In the genomic region with DNA sequence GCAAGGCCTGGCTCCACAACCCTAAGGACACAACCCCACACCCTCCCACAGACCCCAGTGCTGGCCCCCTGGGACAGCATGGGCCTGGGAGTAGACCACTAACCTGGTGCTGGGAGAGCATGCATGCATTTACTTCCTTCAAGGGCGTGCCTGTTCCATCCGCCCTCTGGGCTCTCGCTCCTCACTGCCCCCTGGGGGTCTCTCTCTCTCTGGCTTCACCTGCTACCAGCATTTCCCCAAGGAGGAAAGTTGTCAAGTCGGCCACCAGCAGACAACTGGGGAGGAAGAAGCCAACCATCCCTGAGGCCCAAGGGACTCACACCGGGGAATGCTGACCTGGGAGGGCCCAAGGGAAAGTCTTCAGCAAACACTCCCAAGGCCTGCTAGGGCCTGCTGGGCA, we compare ENCODE assay signal across 12 cellular contexts. TPM values are rescaled to one million over a fixed set of nuclear protein-coding genes. Genes with fewer than 3 reads are reported as not detected.
A peak's percentile ranks its signal among the peaks of the same experiment; 100 is the strongest.
DNase-seq lines count a peak whose midpoint lies in the region; ATAC-seq and TF ChIP-seq lines count a peak whose summit lies in the region.
"Had no signal": no experiment of that assay in that cellular context is flagged by ENCODE, and none has a peak within 500 bp of the region (broad histone marks: within the 10 kb centered on the region; RNA-seq: fewer than 3 reads in every experiment).

No MANE protein-coding gene starts in this region.

- ATAC-seq in activated T-helper 17 cell treated with anti-CD3 and anti-CD28 coated beads, Interleukin-2, amount 50 U/mL, for 72 hours (replicated peaks), result no peak
- ATAC-seq in GM18505 (IDR thresholded peaks at IDR 0.05; ENCODE audit: unreplicated experiment) (no peak), HG02981 (IDR thresholded peaks at IDR 0.05; ENCODE audit: unreplicated experiment) (no peak), GM21576 (IDR thresholded peaks at IDR 0.05; ENCODE audit: unreplicated experiment) (no peak)

- in situ Hi-C loops in Caki2 (cut with HindIII; ENCODE audit: low pct_unique_long_range_greater_than_20kb, low sequenced_read_pairs), result no loop called here

- TF ChIP-seq POLR2A in GM18505 (IDR thresholded peaks at IDR 0.05; ENCODE audit: borderline replicate concordance, extremely low read depth, insufficient read depth, insufficient read length), result no peak

- no peaks in the 10 kb centered on the region for H3K27me3 Mint-ChIP-seq in activated T-helper 17 cell treated with anti-CD3 and anti-CD28 coated beads, Interleukin-2, amount 50 U/mL, for 72 hours

- peak overlapping the region; percentile 17 for H3K27ac Mint-ChIP-seq in activated T-helper 17 cell treated with anti-CD3 and anti-CD28 coated beads, Interleukin-2, amount 50 U/mL, for 72 hours

- DNase-seq in Caki2 (ENCODE audit: low read depth) (peak; percentile 4), HT-29 (ENCODE audit: low spot score) (peak; percentile 16), left kidney (ENCODE audit: low read depth, low spot score) (peak; percentile 66), AG08396 (ENCODE audit: low spot score) (no peak)
- DNase-seq: activated CD8-positive, alpha-beta memory T cell treated with anti-CD3 and anti-CD28 coated beads for 24 hours; amniotic stem cell; NCI-H1930; SHP77 had no signal

- peaks cover 81% of the 10 kb centered on the region for H3K36me3 Mint-ChIP-seq in activated T-helper 17 cell treated with anti-CD3 and anti-CD28 coated beads, Interleukin-2, amount 50 U/mL, for 72 hours (ENCODE audit: low read depth)

- H3K4me3 Mint-ChIP-seq in activated T-helper 17 cell treated with anti-CD3 and anti-CD28 coated beads, Interleukin-2, amount 50 U/mL, for 72 hours, result no peak overlapping the region

- H3K4me1 Mint-ChIP-seq in activated T-helper 17 cell treated with anti-CD3 and anti-CD28 coated beads, Interleukin-2, amount 50 U/mL, for 72 hours, result peaks cover 21% of the 10 kb centered on the region

- H3K9me3 Mint-ChIP-seq in activated T-helper 17 cell treated with anti-CD3 and anti-CD28 coated beads, Interleukin-2, amount 50 U/mL, for 72 hours, result no peaks in the 10 kb centered on the region

RNA-seq across cellular contexts. Expression of a gene that starts 6.5 kb away (rescaled TPM):
- 23.9 and 43.5 TPM in 2 replicates for total RNA-seq in Caki2 (2014; rRNA removed; shearing (Covaris generic); ENCODE audit: low replicate concordance)
- 242 and 262 TPM in 2 replicates for total RNA-seq in HT-29 (2014; rRNA removed; shearing (Covaris generic))
- 10 to 100 TPM; 36.0 to 68.1 TPM for total RNA-seq in activated T-helper 17 cell treated with anti-CD3 and anti-CD28 coated beads, Interleukin-2, amount 50 U/mL, for 72 hours
